23 cellular contexts compared by ENCODE assay signal in the genomic region with DNA sequence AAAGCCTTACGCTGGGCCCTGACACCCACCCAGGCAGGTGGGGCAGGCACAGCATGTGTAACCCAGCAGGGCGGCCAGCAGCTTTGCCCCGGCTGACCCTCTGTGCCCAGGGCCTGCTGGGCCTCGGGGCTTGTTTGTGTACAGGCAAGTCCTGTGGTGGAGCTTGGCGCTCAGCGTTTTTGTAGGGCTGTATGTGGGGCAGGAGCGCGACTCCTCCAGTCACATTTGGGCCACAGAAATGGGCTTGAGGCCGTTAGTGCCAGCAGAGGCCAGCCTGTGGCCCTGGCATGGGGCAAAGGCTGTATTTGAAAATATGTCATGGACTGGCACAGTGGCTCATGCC. TPM values are rescaled to one million over a fixed set of nuclear protein-coding genes. Genes with fewer than 3 reads are reported as not detected.
A peak's percentile ranks its signal among the peaks of the same experiment; 100 is the strongest.
DNase-seq lines count a peak whose midpoint lies in the region; ATAC-seq and TF ChIP-seq lines count a peak whose summit lies in the region.
"Had no signal": no experiment of that assay in that cellular context is flagged by ENCODE, and none has a peak within 500 bp of the region (broad histone marks: within the 10 kb centered on the region; RNA-seq: fewer than 3 reads in every experiment).

No MANE protein-coding gene starts in this region.

- H2BK5ac ChIP-seq in neuronal stem cell (ENCODE audit: low read length) = peak overlapping the region; percentile 66

- no peak overlapping the region for H2BK15ac ChIP-seq in neuronal stem cell (ENCODE audit: low read length)

- H2AFZ ChIP-seq in neuronal stem cell (ENCODE audit: low read length) = no peak overlapping the region
- H2AFZ ChIP-seq: GM23338 had no signal

- H3K27me3 ChIP-seq in BLaER1 (no peaks in the 10 kb centered on the region), liver (ENCODE audit: control insufficient read depth in 4 of 4, insufficient read depth in 4 of 4, low read length in 3 of 4) (no peaks in the 10 kb centered on the region), neuronal stem cell (ENCODE audit: control insufficient read depth in 3 of 3, insufficient read depth in 3 of 3, low read depth in 1 of 3, low read length in 3 of 3) (no peaks in the 10 kb centered on the region), upper lobe of right lung (no peaks in the 10 kb centered on the region)

- TF ChIP-seq RAD21 in liver (IDR thresholded peaks at IDR 0.05) = peak in 1 of 2 donors; percentile 30

- H2AK5ac ChIP-seq in neuronal stem cell (ENCODE audit: low read depth, low read length) = no peak overlapping the region

- TF ChIP-seq CTCF in RWPE1 (conservative IDR thresholded peaks at IDR 0.05; ENCODE audit: low read depth) (no peak), liver (IDR thresholded peaks at IDR 0.05; ENCODE audit: low read depth, low read length, missing input control) (no peak), upper lobe of right lung (IDR thresholded peaks at IDR 0.05) (no peak)

- peaks cover 77% of the 10 kb centered on the region for H4K20me1 ChIP-seq in BLaER1

- DNase-seq in RWPE1 (ENCODE audit: low spot score) (no peak), neuronal stem cell (ENCODE audit: low spot score) (no peak), upper lobe of right lung (no peak), globus pallidus (ENCODE audit: low spot score) (no peak)
- DNase-seq: 8988T; ACHN; AML-193; CD4-positive, alpha-beta T cell; CD8-positive, alpha-beta memory T cell; DMS 273 treated with DMSO at 0.1 percent for 48 hours; DMS79; EL; GDM1; H9; HFFc6 had no signal

- no peak overlapping the region for H4K91ac ChIP-seq in neuronal stem cell (ENCODE audit: low read depth, low read length, poor library complexity)

- peak overlapping the region; percentile 43 for H3K4me2 ChIP-seq in BLaER1
- no peak overlapping the region for H3K4me2 ChIP-seq in neuronal stem cell (ENCODE audit: insufficient read depth, low read length, poor library complexity, severe bottlenecking)
- H3K4me2 ChIP-seq: A549, GM23338 had no signal

- no peak overlapping the region for H2BK12ac ChIP-seq in neuronal stem cell (ENCODE audit: low read length)

- peaks cover 4% of the 10 kb centered on the region for H3K79me1 ChIP-seq in neuronal stem cell (ENCODE audit: low read depth, low read length)

- H3K23ac ChIP-seq in neuronal stem cell (ENCODE audit: low read depth, low read length, poor library complexity) = no peak overlapping the region

- intact Hi-C loops in upper lobe of right lung (cut with DNase I) = no loop called here

- no peak overlapping the region for H3K9ac ChIP-seq in BLaER1
- H3K9ac ChIP-seq in liver (ENCODE audit: low read depth in 1 of 2, low read length in 2 of 2) = no peak overlapping the region
- no peak overlapping the region for H3K9ac ChIP-seq in neuronal stem cell (ENCODE audit: low read depth, low read length, poor library complexity)

- POLR2A ChIA-PET in RWPE1 (lab: Yijun Ruan, JAX; ENCODE audit: low non-redundant PET) = no interaction called here

- H3K14ac ChIP-seq in neuronal stem cell (ENCODE audit: low read length) = peak overlapping the region; percentile 38

- H3K27ac ChIP-seq in BLaER1 (no peak overlapping the region), RWPE1 (peak overlapping the region; percentile 24), liver (ENCODE audit: low read depth in 1 of 2, low read length in 2 of 2) (peak overlapping the region; percentile 31 to 41), neuronal stem cell (replicated peaks; ENCODE audit: low read length) (no peak overlapping the region), upper lobe of right lung (no peak overlapping the region)
- H3K27ac ChIP-seq: A549 had no signal

- H3K9me3 ChIP-seq in BLaER1 = no peaks in the 10 kb centered on the region
- no peaks in the 10 kb centered on the region for H3K9me3 ChIP-seq in liver (ENCODE audit: control insufficient read depth in 4 of 4, low read length in 3 of 4)
- H3K9me3 ChIP-seq in neuronal stem cell (replicated peaks in 1 of 2; ENCODE audit: control insufficient read depth in 2 of 2, insufficient read depth in 1 of 2, low read depth in 1 of 2, low read length in 2 of 2) = no peaks in the 10 kb centered on the region
- no peaks in the 10 kb centered on the region for H3K9me3 ChIP-seq in upper lobe of right lung
- H3K9me3 ChIP-seq: A549 had no signal

- ATAC-seq in HG03095 (IDR thresholded peaks at IDR 0.05; ENCODE audit: unreplicated experiment) (no peak), upper lobe of right lung (no peak)
- ATAC-seq: A549, GM23338, HCT116 had no signal

- H3K18ac ChIP-seq in neuronal stem cell (ENCODE audit: low read length) = peak overlapping the region; percentile 38

- no peak overlapping the region for H3K4ac ChIP-seq in neuronal stem cell (ENCODE audit: low read length)

- H3K4me1 ChIP-seq in BLaER1 = peaks cover 57% of the 10 kb centered on the region
- peaks cover 0 to 9% (median 3%) of the 10 kb centered on the region in 4 donors for H3K4me1 ChIP-seq in liver (ENCODE audit: control insufficient read depth in 4 of 4, insufficient read depth in 4 of 4, low read length in 3 of 4)
- H3K4me1 ChIP-seq in neuronal stem cell (ENCODE audit: control insufficient read depth in 2 of 2, insufficient read depth in 1 of 2, low read depth in 1 of 2, low read length in 2 of 2) = peaks cover 0 to 4% of the 10 kb centered on the region in 2 donors
- H3K4me1 ChIP-seq in upper lobe of right lung = no peaks in the 10 kb centered on the region
- H3K4me1 ChIP-seq: A549 had no signal

- no peak overlapping the region for H2BK120ac ChIP-seq in neuronal stem cell (ENCODE audit: low read depth, low read length)

- H4K8ac ChIP-seq in neuronal stem cell (ENCODE audit: low read depth, low read length) = no peak overlapping the region

- WGBS in liver = 54% methylated on average over 9 of the region's 9 CpGs
- WGBS in neuronal stem cell (ENCODE audit: extremely low coverage in 2 of 2, insufficient read length in 2 of 2, insufficient replicate concordance in 1 of 2), 2 donors = no CpG with 5 or more reads among the region's 9 CpGs

- peaks cover 76% of the 10 kb centered on the region for H3K36me3 ChIP-seq in BLaER1
- peaks cover 3 to 43% (median 11%) of the 10 kb centered on the region in 4 donors for H3K36me3 ChIP-seq in liver (ENCODE audit: control insufficient read depth in 4 of 4, insufficient read depth in 3 of 4, low read depth in 1 of 4, low read length in 3 of 4)
- H3K36me3 ChIP-seq in neuronal stem cell (replicated peaks in 1 of 2; ENCODE audit: control insufficient read depth in 2 of 2, insufficient read depth in 2 of 2, low read length in 2 of 2) = peaks cover 19 to 72% of the 10 kb centered on the region in 2 donors
- H3K36me3 ChIP-seq in upper lobe of right lung = peaks cover 76% of the 10 kb centered on the region

- CTCF ChIA-PET in RWPE1 (lab: Yijun Ruan, JAX) = no interaction called here

- H3K4me3 ChIP-seq in BLaER1 = no peak overlapping the region
- H3K4me3 ChIP-seq in liver (ENCODE audit: low read depth in 1 of 3, low read length in 3 of 3) = no peak overlapping the region
- no peak overlapping the region for H3K4me3 ChIP-seq in neuronal stem cell (ENCODE audit: low read length in 2 of 2)
- H3K4me3 ChIP-seq in upper lobe of right lung = no peak overlapping the region
- H3K4me3 ChIP-seq: A549, GM23338 had no signal

TF ChIP-seq in liver, 16 proteins besides CTCF, POLR2A, EP300 and RAD21:
- peak; percentile 54 for TF ChIP-seq SP1 (IDR thresholded peaks at IDR 0.05)
- peak in 1 of 2 donors; percentile 31 for TF ChIP-seq HNF4A (conservative IDR thresholded peaks at IDR 0.05)
- no peak for TF ChIP-seq TAF1 (conservative IDR thresholded peaks at IDR 0.05)
- TF ChIP-seq MAX (IDR thresholded peaks at IDR 0.05) = no peak
- TF ChIP-seq EGR1 (IDR thresholded peaks at IDR 0.05; ENCODE audit: low read depth in 2 of 2) = no peak
- peak; percentile 29 to 33 for TF ChIP-seq RXRA (IDR thresholded peaks at IDR 0.05)
- TF ChIP-seq, protein P1, sequence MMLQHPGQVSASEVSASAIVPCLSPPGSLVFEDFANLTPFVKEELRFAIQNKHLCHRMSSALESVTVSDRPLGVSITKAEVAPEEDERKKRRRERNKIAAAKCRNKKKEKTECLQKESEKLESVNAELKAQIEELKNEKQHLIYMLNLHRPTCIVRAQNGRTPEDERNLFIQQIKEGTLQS (IDR thresholded peaks at IDR 0.05) = no peak
- no peak for TF ChIP-seq JUND (IDR thresholded peaks at IDR 0.05)
TF ChIP-seq in liver: peak in this region for 3.

RNA-seq across cellular contexts. Expression of gene HGFAC, which starts 14.7 kb away (rescaled TPM):
- 10 to 100 TPM; 23.3 to 65.0 TPM for total RNA-seq in liver
- polyA plus RNA-seq in liver = 100 to 1,000 TPM; 100 to 133 TPM
- 0.59 TPM for polyA plus RNA-seq in neuronal stem cell (2013, experiment 1 of 2)
- 0.61 TPM for polyA plus RNA-seq in neuronal stem cell (2013, experiment 2 of 2)
- 1.2 TPM for total RNA-seq in upper lobe of right lung
- total RNA-seq: CD8-positive, alpha-beta memory T cell had no signal
- polyA plus RNA-seq: BJ; CD14-positive monocyte; CD8-positive, alpha-beta memory T cell; GM23338 had no signal

RNA-seq across cellular contexts. Expression of gene DOK7, which starts 36.0 kb away (rescaled TPM):
- total RNA-seq in liver = under 1 TPM; 0.23 to 0.84 TPM
- under 1 TPM; 0.13 to 0.69 TPM for polyA plus RNA-seq in liver
- 0.14 TPM for polyA plus RNA-seq in neuronal stem cell (2013, experiment 1 of 2)
- 0.11 TPM for polyA plus RNA-seq in neuronal stem cell (2013, experiment 2 of 2)
- total RNA-seq in upper lobe of right lung = 3.6 TPM
- total RNA-seq: CD4-positive, alpha-beta T cell; CD8-positive, alpha-beta memory T cell; HFFc6 had no signal
- polyA plus RNA-seq: BJ; CD14-positive monocyte; CD8-positive, alpha-beta memory T cell had no signal

Comparison
In these comparisons a context has a peak if more than half of its experiments do, and no peak if none do; other contexts are left out.
1. H3K27ac ChIP-seq: peak in RWPE1 (single experiment) and liver (2 of 2); none in BLaER1 (single experiment), neuronal stem cell (single experiment) and upper lobe of right lung (single experiment).
2. RNA of gene HGFAC, which starts 14.7 kb away (total RNA-seq): 23.3 to 65.0 TPM in liver; 1.2 TPM in upper lobe of right lung (single experiment); every median in the first group is over 10 times any median in the second.